In the genomic region with DNA sequence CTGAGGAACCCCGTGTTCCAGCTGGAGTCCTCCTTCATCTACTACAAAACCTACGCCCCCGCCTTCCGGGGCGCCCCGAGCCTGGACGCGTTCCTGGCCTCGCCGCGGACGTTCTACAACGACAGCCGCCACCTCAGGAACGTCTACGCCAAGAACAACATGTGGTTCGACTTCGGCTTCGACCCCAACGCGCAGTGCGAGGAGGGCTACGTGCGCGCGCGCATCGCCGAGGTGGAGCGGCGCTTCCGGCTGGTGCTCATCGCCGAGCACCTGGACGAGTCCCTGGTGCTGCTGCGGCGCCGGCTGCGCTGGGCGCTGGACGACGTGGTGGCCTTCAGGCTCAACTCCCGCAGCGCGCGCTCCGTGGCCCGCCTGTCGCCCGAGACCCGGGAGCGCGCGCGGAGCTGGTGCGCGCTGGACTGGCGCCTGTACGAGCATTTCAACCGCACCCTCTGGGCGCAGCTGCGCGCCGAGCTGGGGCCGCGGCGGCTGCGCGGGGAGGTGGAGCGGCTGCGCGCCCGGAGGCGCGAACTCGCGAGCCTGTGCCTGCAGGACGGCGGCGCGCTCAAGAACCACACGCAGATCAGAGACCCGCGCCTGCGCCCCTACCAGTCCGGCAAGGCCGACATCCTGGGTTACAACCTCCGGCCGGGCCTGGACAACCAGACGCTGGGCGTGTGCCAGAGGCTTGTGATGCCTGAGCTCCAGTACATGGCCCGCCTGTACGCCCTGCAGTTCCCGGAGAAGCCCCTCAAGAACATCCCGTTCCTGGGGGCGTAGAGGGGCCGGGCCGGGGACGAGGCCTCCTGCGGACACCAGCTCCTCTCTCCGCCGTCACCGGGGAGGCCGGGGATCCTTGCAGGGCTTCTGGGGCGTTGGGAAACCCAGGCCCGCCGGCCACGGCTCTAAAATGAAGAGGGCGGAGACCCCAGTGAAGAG, we compare ENCODE assay signal across 8 cellular contexts. TPM values are rescaled to one million over a fixed set of nuclear protein-coding genes. Genes with fewer than 3 reads are reported as not detected.
DNase-seq lines count a peak whose midpoint lies in the region; ATAC-seq and TF ChIP-seq lines count a peak whose summit lies in the region.

No MANE protein-coding gene starts in this region.

- CTCF ChIA-PET in activated CD4-positive, alpha-beta memory T cell treated with anti-CD3 and anti-CD28 coated beads for 36 hours (lab: Charles Lee), result interaction anchor here (1.0 to 2.6 kb wide), 4 partner anchors 39 to 75 kb away, joined by 3 to 12 read pairs (median 7); partner anchors contain the start of gene D2HGDH

- no peak overlapping the region for H3K27ac ChIP-seq in thyroid gland

- H3K4me1 Mint-ChIP-seq in IgD-negative memory B cell, result peaks cover 3 to 7% (median 5%) of the 10 kb centered on the region in 3 donors
- peaks cover 9% of the 10 kb centered on the region for H3K4me1 Mint-ChIP-seq in activated CD4-positive, alpha-beta memory T cell treated with anti-CD3 and anti-CD28 coated beads for 36 hours (ENCODE audit: low read depth)

- no peak for ATAC-seq in GM21723 (IDR thresholded peaks at IDR 0.05; ENCODE audit: unreplicated experiment)

- no peaks in the 10 kb centered on the region for H3K9me3 Mint-ChIP-seq in IgD-negative memory B cell
- H3K9me3 Mint-ChIP-seq in activated CD4-positive, alpha-beta memory T cell treated with anti-CD3 and anti-CD28 coated beads for 36 hours, result no peaks in the 10 kb centered on the region

- H3K27me3 Mint-ChIP-seq in IgD-negative memory B cell, result peaks cover 7% of the 10 kb centered on the region
- H3K27me3 Mint-ChIP-seq in activated CD4-positive, alpha-beta memory T cell treated with anti-CD3 and anti-CD28 coated beads for 36 hours, result peaks cover 6% of the 10 kb centered on the region

- H3K9ac ChIP-seq in mucosa of stomach (ENCODE audit: low read length), result peak overlapping the region; percentile 43

- intact Hi-C loops in activated CD4-positive, alpha-beta memory T cell treated with anti-CD3 and anti-CD28 coated beads for 36 hours (cut with micrococcal nuclease), result loop anchor here (5.0 kb wide), 1 partner anchor 39 kb away; no protein-coding TSS in a partner anchor
- intact Hi-C loops in thyroid gland (cut with DNase I), result no loop called here

- no peak for TF ChIP-seq CTCF in GM12864 (IDR thresholded peaks at IDR 0.05; ENCODE audit: low read depth, low read length, missing control alignments)
- TF ChIP-seq CTCF in epithelial cell of proximal tubule (conservative IDR thresholded peaks at IDR 0.05; ENCODE audit: low read depth, low read length), result no peak
- no peak for TF ChIP-seq CTCF in thyroid gland (IDR thresholded peaks at IDR 0.05)

- no peaks in the 10 kb centered on the region for H3K9me3 ChIP-seq in mucosa of stomach (ENCODE audit: control insufficient read depth, low read length)
- no peaks in the 10 kb centered on the region for H3K9me3 ChIP-seq in thyroid gland

- peak overlapping the region; percentile 65 for H3K4me3 ChIP-seq in GM12864 (ENCODE audit: low read depth, low read length)
- H3K4me3 ChIP-seq in epithelial cell of proximal tubule (ENCODE audit: low read depth, low read length), result peak overlapping the region; percentile 13
- H3K4me3 ChIP-seq in mucosa of stomach (ENCODE audit: low read length), result peak overlapping the region; percentile 8
- H3K4me3 ChIP-seq in thyroid gland (replicated peaks in 1 of 3), result peak overlapping the region in 1 of 3 donors; percentile 34

- H3K4me1 ChIP-seq in mucosa of stomach (ENCODE audit: control insufficient read depth, insufficient read depth, low read length) (peaks cover 16% of the 10 kb centered on the region), thyroid gland (peaks cover 10 to 15% of the 10 kb centered on the region in 2 donors)

- H3K27ac Mint-ChIP-seq in IgD-negative memory B cell, result peak overlapping the region in 1 of 3 donors; percentile 74
- no peak overlapping the region for H3K27ac Mint-ChIP-seq in activated CD4-positive, alpha-beta memory T cell treated with anti-CD3 and anti-CD28 coated beads for 36 hours

- H3K4me3 Mint-ChIP-seq in IgD-negative memory B cell, result peak overlapping the region in 3 of 4 donors; percentile 72 to 84 (median 84)
- H3K4me3 Mint-ChIP-seq in activated CD4-positive, alpha-beta memory T cell treated with anti-CD3 and anti-CD28 coated beads for 36 hours, result peak overlapping the region; percentile 63

- WGBS in thyroid gland, 2 donors, result 6 to 9% methylated on average over 7 to 24 of the region's 109 CpGs

- no peaks in the 10 kb centered on the region for H3K36me3 ChIP-seq in mucosa of stomach (ENCODE audit: control insufficient read depth, insufficient read depth, low read length)
- no peaks in the 10 kb centered on the region for H3K36me3 ChIP-seq in thyroid gland

- POLR2A ChIA-PET in activated CD4-positive, alpha-beta memory T cell treated with anti-CD3 and anti-CD28 coated beads for 36 hours (lab: Charles Lee), result interaction anchor here (0.8 to 1.3 kb wide), 4 partner anchors 37 to 166 kb away, joined by 3 to 5 read pairs (median 3); partner anchors contain the start of gene ATG4B

- H3K36me3 Mint-ChIP-seq in IgD-negative memory B cell, result no peaks in the 10 kb centered on the region
- H3K36me3 Mint-ChIP-seq in activated CD4-positive, alpha-beta memory T cell treated with anti-CD3 and anti-CD28 coated beads for 36 hours, result no peaks in the 10 kb centered on the region

- TF ChIP-seq POLR2A in thyroid gland (IDR thresholded peaks at IDR 0.05), result no peak

- DNase-seq in GM12864 (ENCODE audit: low read depth) (no peak), epithelial cell of proximal tubule (ENCODE audit: low read depth) (no peak), thyroid gland (peak; percentile 65 to 66), DMS153 (lab: John Stamatoyannopoulos, UW) (no peak)
- DNase-seq in activated CD4-positive, alpha-beta memory T cell treated with anti-CD3 and anti-CD28 coated beads for 36 hours, result peak; percentile 58

- H3K27me3 ChIP-seq in mucosa of stomach (ENCODE audit: control insufficient read depth, insufficient read depth, low read length) (peaks cover 31% of the 10 kb centered on the region), thyroid gland (no peaks in the 10 kb centered on the region)

RNA-seq across cellular contexts. Expression of gene NEU4, which starts 5.3 kb away (rescaled TPM):
- polyA plus RNA-seq in IgD-negative memory B cell, result not detected
- total RNA-seq in activated CD4-positive, alpha-beta memory T cell treated with anti-CD3 and anti-CD28 coated beads for 36 hours, result under 1 TPM; 0.31 to 0.36 TPM
- not detected in 2 replicates for total RNA-seq in epithelial cell of proximal tubule
- 1 to 10 TPM in 2 of 4 donors, under 1 TPM in 1, not detected in 1; 0.78 to 5.7 (median 1.1) TPM for total RNA-seq in thyroid gland

RNA-seq across cellular contexts. Expression of gene GAL3ST2, which starts 27.0 kb away (rescaled TPM):
- polyA plus RNA-seq in IgD-negative memory B cell, result not detected
- total RNA-seq in activated CD4-positive, alpha-beta memory T cell treated with anti-CD3 and anti-CD28 coated beads for 36 hours, result under 1 TPM; 0.65 to 0.93 TPM
- 0.22 TPM in 1 of 2 replicates, not detected in the other for total RNA-seq in epithelial cell of proximal tubule
- not detected for total RNA-seq in thyroid gland

RNA-seq across cellular contexts. Expression of gene PDCD1, which starts 55.0 kb away (rescaled TPM):
- 0.19 TPM for polyA plus RNA-seq in IgD-negative memory B cell
- total RNA-seq in activated CD4-positive, alpha-beta memory T cell treated with anti-CD3 and anti-CD28 coated beads for 36 hours, result 10 to 100 TPM; 47.4 to 47.6 TPM
- 0.29 and 0.92 TPM in 2 replicates for total RNA-seq in epithelial cell of proximal tubule
- total RNA-seq in thyroid gland, result 1 to 10 TPM in 2 of 4 donors, under 1 TPM in 2; 0.49 to 2.3 (median 1.1) TPM

Comparison
In these comparisons a context has a peak if more than half of its experiments do, and no peak if none do; other contexts are left out.
1. DNase-seq: peak in activated CD4-positive, alpha-beta memory T cell treated with anti-CD3 and anti-CD28 coated beads for 36 hours (single experiment) and thyroid gland (2 of 2); none in GM12864 (single experiment), epithelial cell of proximal tubule (single experiment) and DMS153 (single experiment).
2. RNA of gene PDCD1, which starts 55.0 kb away (total RNA-seq): 47.4 to 47.6 TPM in activated CD4-positive, alpha-beta memory T cell treated with anti-CD3 and anti-CD28 coated beads for 36 hours; 0.49 to 2.3 TPM in thyroid gland and 0.29 to 0.92 TPM in epithelial cell of proximal tubule; every median in the first group is over 10 times any median in the second.